ENCODE assay signal across 1 cellular context in the genomic region with DNA sequence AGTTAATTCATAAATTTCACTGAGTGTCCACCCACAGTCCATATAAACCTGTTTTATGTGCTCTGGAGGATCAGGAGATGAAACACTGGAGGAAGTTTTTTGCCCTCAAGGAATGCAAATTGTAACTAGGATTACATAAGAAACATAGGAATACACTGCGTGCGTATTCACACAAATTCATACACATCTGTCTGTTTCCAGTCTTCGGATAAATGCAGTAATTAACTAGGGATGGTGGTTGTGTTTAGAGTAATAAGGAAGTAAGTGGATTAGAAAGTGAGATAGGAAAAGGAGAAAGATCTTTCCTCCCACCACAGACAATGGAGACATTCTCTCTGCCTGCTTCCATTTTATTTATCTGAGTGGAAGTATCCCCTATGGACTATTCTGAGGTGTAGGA.
TF ChIP-seq lines count a peak whose summit lies in the region.

No MANE protein-coding gene starts in this region.

TF ChIP-seq in HCT116, 20 proteins besides CTCF, POLR2A, EP300 and RAD21 (continued from another document):
- TF ChIP-seq JUND (IDR thresholded peaks at IDR 0.05) (no peak), SRF (IDR thresholded peaks at IDR 0.05; ENCODE audit: low read depth) (no peak), ZFX (IDR thresholded peaks at IDR 0.05) (no peak), ELF1 (IDR thresholded peaks at IDR 0.05; ENCODE audit: borderline replicate concordance, low read depth) (no peak), SP1 (IDR thresholded peaks at IDR 0.05; ENCODE audit: low read depth) (no peak), FOSL1 (IDR thresholded peaks at IDR 0.05; ENCODE audit: low read depth) (no peak), TCF7L2 (IDR thresholded peaks at IDR 0.05; ENCODE audit: borderline replicate concordance, extremely low read depth, insufficient read depth, insufficient read length) (no peak), EZH2phosphoT487 (IDR thresholded peaks at IDR 0.05; ENCODE audit: borderline replicate concordance) (no peak), CEBPB (IDR thresholded peaks at IDR 0.05; ENCODE audit: low read depth) (no peak), YY1 (IDR thresholded peaks at IDR 0.05; ENCODE audit: extremely low read depth, insufficient replicate concordance, low read depth, low read length) (no peak), SIN3A (IDR thresholded peaks at IDR 0.05; ENCODE audit: low read depth) (no peak), EZH2 (IDR thresholded peaks at IDR 0.05) (no peak), ZNF274 (IDR thresholded peaks at IDR 0.05; ENCODE audit: low read depth, low read length) (no peak), POLR2AphosphoS5 (IDR thresholded peaks at IDR 0.05; ENCODE audit: low read depth, low read length) (no peak)
- TF ChIP-seq, protein P1, sequence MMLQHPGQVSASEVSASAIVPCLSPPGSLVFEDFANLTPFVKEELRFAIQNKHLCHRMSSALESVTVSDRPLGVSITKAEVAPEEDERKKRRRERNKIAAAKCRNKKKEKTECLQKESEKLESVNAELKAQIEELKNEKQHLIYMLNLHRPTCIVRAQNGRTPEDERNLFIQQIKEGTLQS (IDR thresholded peaks at IDR 0.05) = no peak
- TF ChIP-seq, protein P2, sequence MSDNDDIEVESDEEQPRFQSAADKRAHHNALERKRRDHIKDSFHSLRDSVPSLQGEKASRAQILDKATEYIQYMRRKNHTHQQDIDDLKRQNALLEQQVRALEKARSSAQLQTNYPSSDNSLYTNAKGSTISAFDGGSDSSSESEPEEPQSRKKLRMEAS (IDR thresholded peaks at IDR 0.05) = no peak
- TF ChIP-seq, protein P3, sequence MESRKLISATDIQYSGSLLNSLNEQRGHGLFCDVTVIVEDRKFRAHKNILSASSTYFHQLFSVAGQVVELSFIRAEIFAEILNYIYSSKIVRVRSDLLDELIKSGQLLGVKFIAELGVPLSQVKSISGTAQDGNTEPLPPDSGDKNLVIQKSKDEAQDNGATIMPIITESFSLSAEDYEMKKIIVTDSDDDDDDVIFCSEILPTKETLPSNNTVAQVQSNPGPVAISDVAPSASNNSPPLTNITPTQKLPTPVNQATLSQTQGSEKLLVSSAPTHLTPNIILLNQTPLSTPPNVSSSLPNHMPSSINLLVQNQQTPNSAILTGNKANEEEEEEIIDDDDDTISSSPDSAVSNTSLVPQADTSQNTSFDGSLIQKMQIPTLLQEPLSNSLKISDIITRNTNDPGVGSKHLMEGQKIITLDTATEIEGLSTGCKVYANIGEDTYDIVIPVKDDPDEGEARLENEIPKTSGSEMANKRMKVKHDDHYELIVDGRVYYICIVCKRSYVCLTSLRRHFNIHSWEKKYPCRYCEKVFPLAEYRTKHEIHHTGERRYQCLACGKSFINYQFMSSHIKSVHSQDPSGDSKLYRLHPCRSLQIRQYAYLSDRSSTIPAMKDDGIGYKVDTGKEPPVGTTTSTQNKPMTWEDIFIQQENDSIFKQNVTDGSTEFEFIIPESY (IDR thresholded peaks at IDR 0.05; ENCODE audit: extremely low read depth, insufficient replicate concordance, low read length) = no peak
